In genomic region chr5:161155451-161155850, GRCh38 we compare ENCODE assay signal across 7 cellular contexts.
"Had no signal": no experiment of that assay in that cellular context is flagged by ENCODE, and none has a peak within 500 bp of the region (broad histone marks: within the 10 kb centered on the region; RNA-seq: fewer than 3 reads in every experiment).

No MANE protein-coding gene starts in this region.

- H3K4me2 ChIP-seq: GM23338 had no signal

- H3K27ac Mint-ChIP-seq: GM23338, H9 had no signal

- H2AFZ ChIP-seq: GM23338 had no signal

- H3K4me3 ChIP-seq: GM23338 had no signal

- H3K9me3 Mint-ChIP-seq: GM23338 had no signal

- DNase-seq: H9, HCEC 1CT, IMR-90 had no signal

- H3K4me3 Mint-ChIP-seq: GM23338, H9 had no signal

- FAIRE-seq: H1, H54, HTR-8/SVneo had no signal

- H3K4me1 Mint-ChIP-seq: GM23338, H9 had no signal
